Comparison of ENCODE assay signal across 3 cellular contexts in the genomic region with DNA sequence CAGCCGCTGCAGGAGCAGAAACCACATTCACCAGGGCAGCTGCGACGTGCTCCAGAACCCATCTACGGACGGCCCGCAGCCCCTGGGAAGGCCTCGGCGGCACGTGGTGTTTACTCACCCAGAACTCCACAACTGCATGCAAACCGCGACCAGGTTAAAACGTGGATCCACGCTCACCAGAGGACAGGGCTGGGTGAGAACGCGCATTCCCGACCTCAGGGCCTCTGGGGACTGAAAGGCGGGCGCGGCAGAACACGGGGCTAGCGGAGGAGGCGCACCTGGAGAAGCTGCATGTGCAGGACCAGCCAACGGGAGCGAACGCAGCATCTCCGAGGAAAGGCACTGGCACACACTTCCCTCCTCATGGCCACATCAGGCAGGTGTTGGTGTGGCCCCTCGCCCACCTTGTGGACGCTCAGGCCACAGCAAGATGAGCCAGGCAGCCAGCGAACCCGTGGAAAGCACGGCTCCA.
A peak's percentile ranks its signal among the peaks of the same experiment; 100 is the strongest.
TF ChIP-seq lines count a peak whose summit lies in the region.

No MANE protein-coding gene starts in this region.

TF ChIP-seq in GM23338, 12 proteins besides CTCF, POLR2A, EP300 and RAD21:
- TF ChIP-seq, protein P1, sequence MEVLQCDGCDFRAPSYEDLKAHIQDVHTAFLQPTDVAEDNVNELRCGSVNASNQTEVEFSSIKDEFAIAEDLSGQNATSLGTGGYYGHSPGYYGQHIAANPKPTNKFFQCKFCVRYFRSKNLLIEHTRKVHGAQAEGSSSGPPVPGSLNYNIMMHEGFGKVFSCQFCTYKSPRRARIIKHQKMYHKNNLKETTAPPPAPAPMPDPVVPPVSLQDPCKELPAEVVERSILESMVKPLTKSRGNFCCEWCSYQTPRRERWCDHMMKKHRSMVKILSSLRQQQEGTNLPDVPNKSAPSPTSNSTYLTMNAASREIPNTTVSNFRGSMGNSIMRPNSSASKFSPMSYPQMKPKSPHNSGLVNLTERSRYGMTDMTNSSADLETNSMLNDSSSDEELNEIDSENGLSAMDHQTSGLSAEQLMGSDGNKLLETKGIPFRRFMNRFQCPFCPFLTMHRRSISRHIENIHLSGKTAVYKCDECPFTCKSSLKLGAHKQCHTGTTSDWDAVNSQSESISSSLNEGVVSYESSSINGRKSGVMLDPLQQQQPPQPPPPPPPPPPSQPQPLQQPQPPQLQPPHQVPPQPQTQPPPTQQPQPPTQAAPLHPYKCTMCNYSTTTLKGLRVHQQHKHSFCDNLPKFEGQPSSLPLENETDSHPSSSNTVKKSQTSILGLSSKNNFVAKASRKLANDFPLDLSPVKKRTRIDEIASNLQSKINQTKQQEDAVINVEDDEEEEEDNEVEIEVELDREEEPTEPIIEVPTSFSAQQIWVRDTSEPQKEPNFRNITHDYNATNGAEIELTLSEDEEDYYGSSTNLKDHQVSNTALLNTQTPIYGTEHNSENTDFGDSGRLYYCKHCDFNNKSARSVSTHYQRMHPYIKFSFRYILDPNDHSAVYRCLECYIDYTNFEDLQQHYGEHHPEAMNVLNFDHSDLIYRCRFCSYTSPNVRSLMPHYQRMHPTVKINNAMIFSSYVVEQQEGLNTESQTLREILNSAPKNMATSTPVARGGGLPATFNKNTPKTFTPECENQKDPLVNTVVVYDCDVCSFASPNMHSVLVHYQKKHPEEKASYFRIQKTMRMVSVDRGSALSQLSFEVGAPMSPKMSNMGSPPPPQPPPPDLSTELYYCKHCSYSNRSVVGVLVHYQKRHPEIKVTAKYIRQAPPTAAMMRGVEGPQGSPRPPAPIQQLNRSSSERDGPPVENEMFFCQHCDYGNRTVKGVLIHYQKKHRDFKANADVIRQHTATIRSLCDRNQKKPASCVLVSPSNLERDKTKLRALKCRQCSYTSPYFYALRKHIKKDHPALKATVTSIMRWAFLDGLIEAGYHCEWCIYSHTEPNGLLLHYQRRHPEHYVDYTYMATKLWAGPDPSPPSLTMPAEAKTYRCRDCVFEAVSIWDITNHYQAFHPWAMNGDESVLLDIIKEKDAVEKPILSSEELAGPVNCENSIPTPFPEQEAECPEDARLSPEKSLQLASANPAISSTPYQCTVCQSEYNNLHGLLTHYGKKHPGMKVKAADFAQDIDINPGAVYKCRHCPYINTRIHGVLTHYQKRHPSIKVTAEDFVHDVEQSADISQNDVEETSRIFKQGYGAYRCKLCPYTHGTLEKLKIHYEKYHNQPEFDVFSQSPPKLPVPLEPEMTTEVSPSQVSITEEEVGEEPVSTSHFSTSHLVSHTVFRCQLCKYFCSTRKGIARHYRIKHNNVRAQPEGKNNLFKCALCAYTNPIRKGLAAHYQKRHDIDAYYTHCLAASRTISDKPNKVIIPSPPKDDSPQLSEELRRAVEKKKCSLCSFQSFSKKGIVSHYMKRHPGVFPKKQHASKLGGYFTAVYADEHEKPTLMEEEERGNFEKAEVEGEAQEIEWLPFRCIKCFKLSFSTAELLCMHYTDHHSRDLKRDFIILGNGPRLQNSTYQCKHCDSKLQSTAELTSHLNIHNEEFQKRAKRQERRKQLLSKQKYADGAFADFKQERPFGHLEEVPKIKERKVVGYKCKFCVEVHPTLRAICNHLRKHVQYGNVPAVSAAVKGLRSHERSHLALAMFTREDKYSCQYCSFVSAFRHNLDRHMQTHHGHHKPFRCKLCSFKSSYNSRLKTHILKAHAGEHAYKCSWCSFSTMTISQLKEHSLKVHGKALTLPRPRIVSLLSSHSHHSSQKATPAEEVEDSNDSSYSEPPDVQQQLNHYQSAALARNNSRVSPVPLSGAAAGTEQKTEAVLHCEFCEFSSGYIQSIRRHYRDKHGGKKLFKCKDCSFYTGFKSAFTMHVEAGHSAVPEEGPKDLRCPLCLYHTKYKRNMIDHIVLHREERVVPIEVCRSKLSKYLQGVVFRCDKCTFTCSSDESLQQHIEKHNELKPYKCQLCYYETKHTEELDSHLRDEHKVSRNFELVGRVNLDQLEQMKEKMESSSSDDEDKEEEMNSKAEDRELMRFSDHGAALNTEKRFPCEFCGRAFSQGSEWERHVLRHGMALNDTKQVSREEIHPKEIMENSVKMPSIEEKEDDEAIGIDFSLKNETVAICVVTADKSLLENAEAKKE (CRISPR knock-in tag; IDR thresholded peaks at IDR 0.05) = no peak

TF ChIP-seq in WTC11, 78 proteins besides CTCF, POLR2A, EP300 and RAD21 (continues in another document):
- TF ChIP-seq ATF1 (CRISPR knock-in tag; IDR thresholded peaks at IDR 0.05) (no peak), CREB1 (CRISPR knock-in tag; IDR thresholded peaks at IDR 0.05) (no peak), AR (CRISPR knock-in tag; IDR thresholded peaks at IDR 0.05) (no peak), TP53 (CRISPR knock-in tag; IDR thresholded peaks at IDR 0.05) (no peak), SMAD4 (CRISPR knock-in tag; IDR thresholded peaks at IDR 0.05) (no peak), PRDM15 (CRISPR knock-in tag; IDR thresholded peaks at IDR 0.05) (no peak), NFYB (CRISPR knock-in tag; conservative IDR thresholded peaks at IDR 0.05; ENCODE audit: low read depth) (no peak), SOX15 (CRISPR knock-in tag; IDR thresholded peaks at IDR 0.05) (no peak), NR2C2 (CRISPR knock-in tag; IDR thresholded peaks at IDR 0.05) (no peak), NFATC4 (CRISPR knock-in tag; IDR thresholded peaks at IDR 0.05) (no peak)
- TF ChIP-seq, protein P2, sequence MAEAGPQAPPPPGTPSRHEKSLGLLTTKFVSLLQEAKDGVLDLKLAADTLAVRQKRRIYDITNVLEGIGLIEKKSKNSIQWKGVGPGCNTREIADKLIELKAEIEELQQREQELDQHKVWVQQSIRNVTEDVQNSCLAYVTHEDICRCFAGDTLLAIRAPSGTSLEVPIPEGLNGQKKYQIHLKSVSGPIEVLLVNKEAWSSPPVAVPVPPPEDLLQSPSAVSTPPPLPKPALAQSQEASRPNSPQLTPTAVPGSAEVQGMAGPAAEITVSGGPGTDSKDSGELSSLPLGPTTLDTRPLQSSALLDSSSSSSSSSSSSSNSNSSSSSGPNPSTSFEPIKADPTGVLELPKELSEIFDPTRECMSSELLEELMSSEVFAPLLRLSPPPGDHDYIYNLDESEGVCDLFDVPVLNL (CRISPR knock-in tag; IDR thresholded peaks at IDR 0.05; ENCODE audit: borderline replicate concordance, low read depth) = no peak

TF ChIP-seq in HepG2, 621 proteins besides CTCF, POLR2A, EP300 and RAD21:
- TF ChIP-seq LRRFIP1 (CRISPR knock-in tag; conservative IDR thresholded peaks at IDR 0.05) (no peak), NFE2L1 (CRISPR knock-in tag; IDR thresholded peaks at IDR 0.05; ENCODE audit: borderline replicate concordance) (no peak), ZNF737 (CRISPR knock-in tag; IDR thresholded peaks at IDR 0.05; ENCODE audit: borderline replicate concordance) (no peak), ZNF552 (CRISPR knock-in tag; IDR thresholded peaks at IDR 0.05; ENCODE audit: borderline replicate concordance) (no peak), IRF2 (CRISPR knock-in tag; IDR thresholded peaks at IDR 0.05) (no peak), AGO2 (optimal IDR thresholded peaks at IDR 0.05; ENCODE audit: low read depth, low read length) (peak; percentile 18), ZNF20 (CRISPR knock-in tag; IDR thresholded peaks at IDR 0.05) (no peak)
- TF ChIP-seq, protein P3, sequence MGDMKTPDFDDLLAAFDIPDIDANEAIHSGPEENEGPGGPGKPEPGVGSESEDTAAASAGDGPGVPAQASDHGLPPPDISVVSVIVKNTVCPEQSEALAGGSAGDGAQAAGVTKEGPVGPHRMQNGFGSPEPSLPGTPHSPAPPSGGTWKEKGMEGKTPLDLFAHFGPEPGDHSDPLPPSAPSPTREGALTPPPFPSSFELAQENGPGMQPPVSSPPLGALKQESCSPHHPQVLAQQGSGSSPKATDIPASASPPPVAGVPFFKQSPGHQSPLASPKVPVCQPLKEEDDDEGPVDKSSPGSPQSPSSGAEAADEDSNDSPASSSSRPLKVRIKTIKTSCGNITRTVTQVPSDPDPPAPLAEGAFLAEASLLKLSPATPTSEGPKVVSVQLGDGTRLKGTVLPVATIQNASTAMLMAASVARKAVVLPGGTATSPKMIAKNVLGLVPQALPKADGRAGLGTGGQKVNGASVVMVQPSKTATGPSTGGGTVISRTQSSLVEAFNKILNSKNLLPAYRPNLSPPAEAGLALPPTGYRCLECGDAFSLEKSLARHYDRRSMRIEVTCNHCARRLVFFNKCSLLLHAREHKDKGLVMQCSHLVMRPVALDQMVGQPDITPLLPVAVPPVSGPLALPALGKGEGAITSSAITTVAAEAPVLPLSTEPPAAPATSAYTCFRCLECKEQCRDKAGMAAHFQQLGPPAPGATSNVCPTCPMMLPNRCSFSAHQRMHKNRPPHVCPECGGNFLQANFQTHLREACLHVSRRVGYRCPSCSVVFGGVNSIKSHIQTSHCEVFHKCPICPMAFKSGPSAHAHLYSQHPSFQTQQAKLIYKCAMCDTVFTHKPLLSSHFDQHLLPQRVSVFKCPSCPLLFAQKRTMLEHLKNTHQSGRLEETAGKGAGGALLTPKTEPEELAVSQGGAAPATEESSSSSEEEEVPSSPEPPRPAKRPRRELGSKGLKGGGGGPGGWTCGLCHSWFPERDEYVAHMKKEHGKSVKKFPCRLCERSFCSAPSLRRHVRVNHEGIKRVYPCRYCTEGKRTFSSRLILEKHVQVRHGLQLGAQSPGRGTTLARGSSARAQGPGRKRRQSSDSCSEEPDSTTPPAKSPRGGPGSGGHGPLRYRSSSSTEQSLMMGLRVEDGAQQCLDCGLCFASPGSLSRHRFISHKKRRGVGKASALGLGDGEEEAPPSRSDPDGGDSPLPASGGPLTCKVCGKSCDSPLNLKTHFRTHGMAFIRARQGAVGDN (CRISPR knock-in tag; IDR thresholded peaks at IDR 0.05) = peak; percentile 8; the same call in 1 of the 2 replicates
